ENCODE assay signal across 1 cellular context in the genomic region with DNA sequence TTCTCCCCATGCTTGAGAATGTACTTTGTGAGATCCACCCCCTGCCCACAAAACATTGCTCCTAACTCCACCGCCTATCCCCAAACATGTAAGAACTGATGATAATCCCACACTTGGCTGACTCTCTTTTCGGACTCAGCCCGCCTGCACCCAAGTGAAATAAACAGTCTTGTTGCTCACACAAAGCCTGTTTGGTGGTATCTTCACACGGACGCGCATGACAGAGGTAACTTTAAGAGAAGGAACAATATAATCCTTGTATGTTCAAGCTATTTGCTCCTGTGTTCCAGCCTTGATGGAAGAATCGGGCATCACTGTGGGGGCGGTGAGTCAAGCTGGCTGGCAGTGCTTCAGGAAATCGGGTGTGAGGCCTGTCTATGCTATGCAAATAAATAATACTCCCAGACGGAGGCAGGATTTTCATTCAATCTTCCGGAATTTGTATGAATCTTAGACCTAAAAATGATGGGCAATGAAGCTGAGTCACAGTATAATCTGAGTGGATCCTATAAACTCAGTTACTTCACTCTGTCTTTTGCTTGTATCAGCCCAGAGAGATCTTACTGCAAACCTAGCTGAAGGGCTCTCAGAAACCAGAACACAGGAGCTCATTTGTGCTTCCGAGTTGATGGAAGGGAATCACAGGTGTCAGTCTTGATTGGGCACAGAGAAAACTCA.
TF ChIP-seq lines count a peak whose summit lies in the region.

No MANE protein-coding gene starts in this region.

TF ChIP-seq in HepG2, 621 proteins besides CTCF, POLR2A, EP300 and RAD21 (continues in another document):
- no peak for TF ChIP-seq ZNF766 (CRISPR knock-in tag; IDR thresholded peaks at IDR 0.05; ENCODE audit: borderline replicate concordance)
- TF ChIP-seq SMYD3 (CRISPR knock-in tag; IDR thresholded peaks at IDR 0.05): 0 out of 2 replicates have a peak, but pooled peaks have one; percentile 21
- 0 out of 2 replicates have a peak, but pooled peaks have one; percentile 23 for TF ChIP-seq BRD4 (CRISPR knock-in tag; IDR thresholded peaks at IDR 0.05)
- peak; percentile 94; the same call in 1 of the 2 replicates for TF ChIP-seq SSRP1 (CRISPR knock-in tag; IDR thresholded peaks at IDR 0.05)
- TF ChIP-seq SPEN (CRISPR knock-in tag; IDR thresholded peaks at IDR 0.05; ENCODE audit: low read depth): no peak
- TF ChIP-seq ZSCAN31 (CRISPR knock-in tag; IDR thresholded peaks at IDR 0.05; ENCODE audit: low read depth): no peak
- TF ChIP-seq, protein P1, sequence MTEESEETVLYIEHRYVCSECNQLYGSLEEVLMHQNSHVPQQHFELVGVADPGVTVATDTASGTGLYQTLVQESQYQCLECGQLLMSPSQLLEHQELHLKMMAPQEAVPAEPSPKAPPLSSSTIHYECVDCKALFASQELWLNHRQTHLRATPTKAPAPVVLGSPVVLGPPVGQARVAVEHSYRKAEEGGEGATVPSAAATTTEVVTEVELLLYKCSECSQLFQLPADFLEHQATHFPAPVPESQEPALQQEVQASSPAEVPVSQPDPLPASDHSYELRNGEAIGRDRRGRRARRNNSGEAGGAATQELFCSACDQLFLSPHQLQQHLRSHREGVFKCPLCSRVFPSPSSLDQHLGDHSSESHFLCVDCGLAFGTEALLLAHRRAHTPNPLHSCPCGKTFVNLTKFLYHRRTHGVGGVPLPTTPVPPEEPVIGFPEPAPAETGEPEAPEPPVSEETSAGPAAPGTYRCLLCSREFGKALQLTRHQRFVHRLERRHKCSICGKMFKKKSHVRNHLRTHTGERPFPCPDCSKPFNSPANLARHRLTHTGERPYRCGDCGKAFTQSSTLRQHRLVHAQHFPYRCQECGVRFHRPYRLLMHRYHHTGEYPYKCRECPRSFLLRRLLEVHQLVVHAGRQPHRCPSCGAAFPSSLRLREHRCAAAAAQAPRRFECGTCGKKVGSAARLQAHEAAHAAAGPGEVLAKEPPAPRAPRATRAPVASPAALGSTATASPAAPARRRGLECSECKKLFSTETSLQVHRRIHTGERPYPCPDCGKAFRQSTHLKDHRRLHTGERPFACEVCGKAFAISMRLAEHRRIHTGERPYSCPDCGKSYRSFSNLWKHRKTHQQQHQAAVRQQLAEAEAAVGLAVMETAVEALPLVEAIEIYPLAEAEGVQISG (CRISPR knock-in tag; IDR thresholded peaks at IDR 0.05): peak; percentile 9; the same call in 1 of the 2 replicates
- TF ChIP-seq ZFAT (CRISPR knock-in tag; conservative IDR thresholded peaks at IDR 0.05): no peak
- TF ChIP-seq SALL1 (CRISPR knock-in tag; IDR thresholded peaks at IDR 0.05): peak; percentile 66
- no peak for TF ChIP-seq ZNF672 (CRISPR knock-in tag; IDR thresholded peaks at IDR 0.05)
- no peak; the same call in 1 of the 2 replicates for TF ChIP-seq ETV5 (CRISPR knock-in tag; IDR thresholded peaks at IDR 0.05; ENCODE audit: borderline replicate concordance)
- 0 out of 2 replicates have a peak, but pooled peaks have one; percentile 67 for TF ChIP-seq ARID2 (CRISPR knock-in tag; IDR thresholded peaks at IDR 0.05; ENCODE audit: borderline replicate concordance)
- TF ChIP-seq ZC3H4 (CRISPR knock-in tag; IDR thresholded peaks at IDR 0.05; ENCODE audit: borderline replicate concordance): 0 out of 2 replicates have a peak, but pooled peaks have one; percentile 61
- TF ChIP-seq, protein P2, sequence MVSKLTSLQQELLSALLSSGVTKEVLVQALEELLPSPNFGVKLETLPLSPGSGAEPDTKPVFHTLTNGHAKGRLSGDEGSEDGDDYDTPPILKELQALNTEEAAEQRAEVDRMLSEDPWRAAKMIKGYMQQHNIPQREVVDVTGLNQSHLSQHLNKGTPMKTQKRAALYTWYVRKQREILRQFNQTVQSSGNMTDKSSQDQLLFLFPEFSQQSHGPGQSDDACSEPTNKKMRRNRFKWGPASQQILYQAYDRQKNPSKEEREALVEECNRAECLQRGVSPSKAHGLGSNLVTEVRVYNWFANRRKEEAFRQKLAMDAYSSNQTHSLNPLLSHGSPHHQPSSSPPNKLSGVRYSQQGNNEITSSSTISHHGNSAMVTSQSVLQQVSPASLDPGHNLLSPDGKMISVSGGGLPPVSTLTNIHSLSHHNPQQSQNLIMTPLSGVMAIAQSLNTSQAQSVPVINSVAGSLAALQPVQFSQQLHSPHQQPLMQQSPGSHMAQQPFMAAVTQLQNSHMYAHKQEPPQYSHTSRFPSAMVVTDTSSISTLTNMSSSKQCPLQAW (CRISPR knock-in tag; IDR thresholded peaks at IDR 0.05): 0 out of 2 replicates have a peak, but pooled peaks have one; percentile 31
- 0 out of 2 replicates have a peak, but pooled peaks have one; percentile 1 for TF ChIP-seq MEIS1 (CRISPR knock-in tag; IDR thresholded peaks at IDR 0.05; ENCODE audit: borderline replicate concordance)
- 0 out of 2 replicates have a peak, but pooled peaks have one; percentile 25 for TF ChIP-seq ZNF644 (CRISPR knock-in tag; IDR thresholded peaks at IDR 0.05; ENCODE audit: low read depth)
- TF ChIP-seq, protein P3, sequence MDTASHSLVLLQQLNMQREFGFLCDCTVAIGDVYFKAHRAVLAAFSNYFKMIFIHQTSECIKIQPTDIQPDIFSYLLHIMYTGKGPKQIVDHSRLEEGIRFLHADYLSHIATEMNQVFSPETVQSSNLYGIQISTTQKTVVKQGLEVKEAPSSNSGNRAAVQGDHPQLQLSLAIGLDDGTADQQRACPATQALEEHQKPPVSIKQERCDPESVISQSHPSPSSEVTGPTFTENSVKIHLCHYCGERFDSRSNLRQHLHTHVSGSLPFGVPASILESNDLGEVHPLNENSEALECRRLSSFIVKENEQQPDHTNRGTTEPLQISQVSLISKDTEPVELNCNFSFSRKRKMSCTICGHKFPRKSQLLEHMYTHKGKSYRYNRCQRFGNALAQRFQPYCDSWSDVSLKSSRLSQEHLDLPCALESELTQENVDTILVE (CRISPR knock-in tag; IDR thresholded peaks at IDR 0.05): peak; percentile 12; the same call in 1 of the 2 replicates
- TF ChIP-seq FOXA1 (IDR thresholded peaks at IDR 0.05): no peak
- no peak; the same call in 1 of the 2 replicates for TF ChIP-seq FOXA1 (CRISPR knock-in tag; IDR thresholded peaks at IDR 0.05)
- TF ChIP-seq ZSCAN20 (CRISPR knock-in tag; IDR thresholded peaks at IDR 0.05; ENCODE audit: borderline replicate concordance): no peak; the same call in 1 of the 2 replicates
- no peak for TF ChIP-seq SOX13 (IDR thresholded peaks at IDR 0.05)
- TF ChIP-seq SOX13 (CRISPR knock-in tag; conservative IDR thresholded peaks at IDR 0.05 in 1 of 2, IDR thresholded peaks at IDR 0.05 in 1 of 2): peak in 1 of 2 experiments; percentile 58; a peak in 2 of 4 replicates
- TF ChIP-seq KMT2B (CRISPR knock-in tag; IDR thresholded peaks at IDR 0.05): no peak
- TF ChIP-seq MXD4 (CRISPR knock-in tag; IDR thresholded peaks at IDR 0.05): no peak
- TF ChIP-seq BORCS8-MEF2B (CRISPR knock-in tag; IDR thresholded peaks at IDR 0.05): peak; percentile 56; the same call in 1 of the 2 replicates
- TF ChIP-seq, protein P4, sequence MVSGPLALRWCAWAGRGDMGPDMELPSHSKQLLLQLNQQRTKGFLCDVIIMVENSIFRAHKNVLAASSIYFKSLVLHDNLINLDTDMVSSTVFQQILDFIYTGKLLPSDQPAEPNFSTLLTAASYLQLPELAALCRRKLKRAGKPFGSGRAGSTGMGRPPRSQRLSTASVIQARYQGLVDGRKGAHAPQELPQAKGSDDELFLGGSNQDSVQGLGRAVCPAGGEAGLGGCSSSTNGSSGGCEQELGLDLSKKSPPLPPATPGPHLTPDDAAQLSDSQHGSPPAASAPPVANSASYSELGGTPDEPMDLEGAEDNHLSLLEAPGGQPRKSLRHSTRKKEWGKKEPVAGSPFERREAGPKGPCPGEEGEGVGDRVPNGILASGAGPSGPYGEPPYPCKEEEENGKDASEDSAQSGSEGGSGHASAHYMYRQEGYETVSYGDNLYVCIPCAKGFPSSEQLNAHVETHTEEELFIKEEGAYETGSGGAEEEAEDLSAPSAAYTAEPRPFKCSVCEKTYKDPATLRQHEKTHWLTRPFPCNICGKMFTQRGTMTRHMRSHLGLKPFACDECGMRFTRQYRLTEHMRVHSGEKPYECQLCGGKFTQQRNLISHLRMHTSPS (CRISPR knock-in tag; IDR thresholded peaks at IDR 0.05; ENCODE audit: low read depth): 0 out of 2 replicates have a peak, but pooled peaks have one; percentile 5
- TF ChIP-seq ZFY (CRISPR knock-in tag; IDR thresholded peaks at IDR 0.05): peak; percentile 37; the same call in 1 of the 2 replicates
- TF ChIP-seq REPIN1 (CRISPR knock-in tag; IDR thresholded peaks at IDR 0.05; ENCODE audit: borderline replicate concordance, low read depth): peak; percentile 19; the same call in 1 of the 2 replicates
- TF ChIP-seq, protein P5, sequence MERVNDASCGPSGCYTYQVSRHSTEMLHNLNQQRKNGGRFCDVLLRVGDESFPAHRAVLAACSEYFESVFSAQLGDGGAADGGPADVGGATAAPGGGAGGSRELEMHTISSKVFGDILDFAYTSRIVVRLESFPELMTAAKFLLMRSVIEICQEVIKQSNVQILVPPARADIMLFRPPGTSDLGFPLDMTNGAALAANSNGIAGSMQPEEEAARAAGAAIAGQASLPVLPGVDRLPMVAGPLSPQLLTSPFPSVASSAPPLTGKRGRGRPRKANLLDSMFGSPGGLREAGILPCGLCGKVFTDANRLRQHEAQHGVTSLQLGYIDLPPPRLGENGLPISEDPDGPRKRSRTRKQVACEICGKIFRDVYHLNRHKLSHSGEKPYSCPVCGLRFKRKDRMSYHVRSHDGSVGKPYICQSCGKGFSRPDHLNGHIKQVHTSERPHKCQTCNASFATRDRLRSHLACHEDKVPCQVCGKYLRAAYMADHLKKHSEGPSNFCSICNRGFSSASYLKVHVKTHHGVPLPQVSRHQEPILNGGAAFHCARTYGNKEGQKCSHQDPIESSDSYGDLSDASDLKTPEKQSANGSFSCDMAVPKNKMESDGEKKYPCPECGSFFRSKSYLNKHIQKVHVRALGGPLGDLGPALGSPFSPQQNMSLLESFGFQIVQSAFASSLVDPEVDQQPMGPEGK (CRISPR knock-in tag; IDR thresholded peaks at IDR 0.05): peak; percentile 50
- TF ChIP-seq, protein P6, sequence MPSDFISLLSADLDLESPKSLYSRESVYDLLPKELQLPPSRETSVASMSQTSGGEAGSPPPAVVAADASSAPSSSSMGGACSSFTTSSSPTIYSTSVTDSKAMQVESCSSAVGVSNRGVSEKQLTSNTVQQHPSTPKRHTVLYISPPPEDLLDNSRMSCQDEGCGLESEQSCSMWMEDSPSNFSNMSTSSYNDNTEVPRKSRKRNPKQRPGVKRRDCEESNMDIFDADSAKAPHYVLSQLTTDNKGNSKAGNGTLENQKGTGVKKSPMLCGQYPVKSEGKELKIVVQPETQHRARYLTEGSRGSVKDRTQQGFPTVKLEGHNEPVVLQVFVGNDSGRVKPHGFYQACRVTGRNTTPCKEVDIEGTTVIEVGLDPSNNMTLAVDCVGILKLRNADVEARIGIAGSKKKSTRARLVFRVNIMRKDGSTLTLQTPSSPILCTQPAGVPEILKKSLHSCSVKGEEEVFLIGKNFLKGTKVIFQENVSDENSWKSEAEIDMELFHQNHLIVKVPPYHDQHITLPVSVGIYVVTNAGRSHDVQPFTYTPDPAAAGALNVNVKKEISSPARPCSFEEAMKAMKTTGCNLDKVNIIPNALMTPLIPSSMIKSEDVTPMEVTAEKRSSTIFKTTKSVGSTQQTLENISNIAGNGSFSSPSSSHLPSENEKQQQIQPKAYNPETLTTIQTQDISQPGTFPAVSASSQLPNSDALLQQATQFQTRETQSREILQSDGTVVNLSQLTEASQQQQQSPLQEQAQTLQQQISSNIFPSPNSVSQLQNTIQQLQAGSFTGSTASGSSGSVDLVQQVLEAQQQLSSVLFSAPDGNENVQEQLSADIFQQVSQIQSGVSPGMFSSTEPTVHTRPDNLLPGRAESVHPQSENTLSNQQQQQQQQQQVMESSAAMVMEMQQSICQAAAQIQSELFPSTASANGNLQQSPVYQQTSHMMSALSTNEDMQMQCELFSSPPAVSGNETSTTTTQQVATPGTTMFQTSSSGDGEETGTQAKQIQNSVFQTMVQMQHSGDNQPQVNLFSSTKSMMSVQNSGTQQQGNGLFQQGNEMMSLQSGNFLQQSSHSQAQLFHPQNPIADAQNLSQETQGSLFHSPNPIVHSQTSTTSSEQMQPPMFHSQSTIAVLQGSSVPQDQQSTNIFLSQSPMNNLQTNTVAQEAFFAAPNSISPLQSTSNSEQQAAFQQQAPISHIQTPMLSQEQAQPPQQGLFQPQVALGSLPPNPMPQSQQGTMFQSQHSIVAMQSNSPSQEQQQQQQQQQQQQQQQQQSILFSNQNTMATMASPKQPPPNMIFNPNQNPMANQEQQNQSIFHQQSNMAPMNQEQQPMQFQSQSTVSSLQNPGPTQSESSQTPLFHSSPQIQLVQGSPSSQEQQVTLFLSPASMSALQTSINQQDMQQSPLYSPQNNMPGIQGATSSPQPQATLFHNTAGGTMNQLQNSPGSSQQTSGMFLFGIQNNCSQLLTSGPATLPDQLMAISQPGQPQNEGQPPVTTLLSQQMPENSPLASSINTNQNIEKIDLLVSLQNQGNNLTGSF (CRISPR knock-in tag; IDR thresholded peaks at IDR 0.05): no peak
- TF ChIP-seq ZNF772 (CRISPR knock-in tag; IDR thresholded peaks at IDR 0.05): no peak
- no peak for TF ChIP-seq HOXA7 (CRISPR knock-in tag; IDR thresholded peaks at IDR 0.05)
- 0 out of 2 replicates have a peak, but pooled peaks have one; percentile 42 for TF ChIP-seq CHD4 (IDR thresholded peaks at IDR 0.05; ENCODE audit: borderline replicate concordance, low read length)
- TF ChIP-seq SNAI1 (CRISPR knock-in tag; IDR thresholded peaks at IDR 0.05; ENCODE audit: borderline replicate concordance): no peak
- TF ChIP-seq TAF1 (CRISPR knock-in tag; IDR thresholded peaks at IDR 0.05): peak; percentile 43
- TF ChIP-seq, protein P7, sequence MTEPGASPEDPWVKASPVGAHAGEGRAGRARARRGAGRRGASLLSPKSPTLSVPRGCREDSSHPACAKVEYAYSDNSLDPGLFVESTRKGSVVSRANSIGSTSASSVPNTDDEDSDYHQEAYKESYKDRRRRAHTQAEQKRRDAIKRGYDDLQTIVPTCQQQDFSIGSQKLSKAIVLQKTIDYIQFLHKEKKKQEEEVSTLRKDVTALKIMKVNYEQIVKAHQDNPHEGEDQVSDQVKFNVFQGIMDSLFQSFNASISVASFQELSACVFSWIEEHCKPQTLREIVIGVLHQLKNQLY (CRISPR knock-in tag; IDR thresholded peaks at IDR 0.05): 0 out of 2 replicates have a peak, but pooled peaks have one; percentile 9
- TF ChIP-seq, protein P8, sequence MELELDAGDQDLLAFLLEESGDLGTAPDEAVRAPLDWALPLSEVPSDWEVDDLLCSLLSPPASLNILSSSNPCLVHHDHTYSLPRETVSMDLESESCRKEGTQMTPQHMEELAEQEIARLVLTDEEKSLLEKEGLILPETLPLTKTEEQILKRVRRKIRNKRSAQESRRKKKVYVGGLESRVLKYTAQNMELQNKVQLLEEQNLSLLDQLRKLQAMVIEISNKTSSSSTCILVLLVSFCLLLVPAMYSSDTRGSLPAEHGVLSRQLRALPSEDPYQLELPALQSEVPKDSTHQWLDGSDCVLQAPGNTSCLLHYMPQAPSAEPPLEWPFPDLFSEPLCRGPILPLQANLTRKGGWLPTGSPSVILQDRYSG (CRISPR knock-in tag; IDR thresholded peaks at IDR 0.05): 0 out of 2 replicates have a peak, but pooled peaks have one; percentile 70
- 0 out of 2 replicates have a peak, but pooled peaks have one; percentile 14 for TF ChIP-seq ZNF34 (CRISPR knock-in tag; IDR thresholded peaks at IDR 0.05; ENCODE audit: borderline replicate concordance)
- TF ChIP-seq, protein P9, sequence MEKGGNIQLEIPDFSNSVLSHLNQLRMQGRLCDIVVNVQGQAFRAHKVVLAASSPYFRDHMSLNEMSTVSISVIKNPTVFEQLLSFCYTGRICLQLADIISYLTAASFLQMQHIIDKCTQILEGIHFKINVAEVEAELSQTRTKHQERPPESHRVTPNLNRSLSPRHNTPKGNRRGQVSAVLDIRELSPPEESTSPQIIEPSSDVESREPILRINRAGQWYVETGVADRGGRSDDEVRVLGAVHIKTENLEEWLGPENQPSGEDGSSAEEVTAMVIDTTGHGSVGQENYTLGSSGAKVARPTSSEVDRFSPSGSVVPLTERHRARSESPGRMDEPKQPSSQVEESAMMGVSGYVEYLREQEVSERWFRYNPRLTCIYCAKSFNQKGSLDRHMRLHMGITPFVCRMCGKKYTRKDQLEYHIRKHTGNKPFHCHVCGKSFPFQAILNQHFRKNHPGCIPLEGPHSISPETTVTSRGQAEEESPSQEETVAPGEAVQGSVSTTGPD (CRISPR knock-in tag; IDR thresholded peaks at IDR 0.05): no peak
